ENCODE assay signal across 24 cellular contexts in genomic region chr1:152824964-152825363, GRCh38. TPM values are rescaled to one million over a fixed set of nuclear protein-coding genes. Genes with fewer than 3 reads are reported as not detected.
"Had no signal": no experiment of that assay in that cellular context is flagged by ENCODE, and none has a peak within 500 bp of the region (broad histone marks: within the 10 kb centered on the region; RNA-seq: fewer than 3 reads in every experiment).

No MANE protein-coding gene starts in this region.

- DNase-seq: KBM-7, MV-4-11, NCI-H1048, NCI-H1105, NCI-H1417, NCI-H146, NCI-H1694 treated with DMSO at 0.1 percent for 48 hours, NCI-H1930, NCI-H2081 treated with DMSO at 0.1 percent for 48 hours, NCI-H2171, NCI-H226, NCI-H446, NCI-H510A, NCI-H524 treated with DMSO at 0.1 percent for 48 hours, NCI-H69, NCI-H774, RPMI8226, SHP77, SK-N-SH had no signal

- H3K9me3 ChIP-seq: SK-N-SH had no signal

- H3K9ac ChIP-seq: SK-N-SH had no signal

- H3K4me2 ChIP-seq: SK-N-SH had no signal

- H3K27ac ChIP-seq: HL-60 had no signal

RNA-seq across cellular contexts. Expression of gene LCE1A, which starts 2.3 kb away (rescaled TPM):
- total RNA-seq: LHCN-M2, MCF 10A, SK-MEL-5 had no signal
- polyA plus RNA-seq: IgD-negative memory B cell, SK-N-SH had no signal

RNA-seq across cellular contexts. Expression of gene LCE1B, which starts 13.2 kb away (rescaled TPM):
- total RNA-seq: LHCN-M2, SK-MEL-5 had no signal
- polyA plus RNA-seq: IgD-negative memory B cell, SK-N-SH had no signal

RNA-seq across cellular contexts. Expression of gene LCE6A, which starts 17.7 kb away (rescaled TPM):
- total RNA-seq: LHCN-M2, MCF 10A, SK-MEL-5 had no signal
- polyA plus RNA-seq: IgD-negative memory B cell, SK-N-SH had no signal

RNA-seq across cellular contexts. Expression of gene LCE1C, which starts 18.5 kb away (rescaled TPM):
- total RNA-seq: LHCN-M2, SK-MEL-5 had no signal
- polyA plus RNA-seq: IgD-negative memory B cell, SK-N-SH had no signal

RNA-seq across cellular contexts. Expression of gene LCE1D, which starts 28.4 kb away (rescaled TPM):
- total RNA-seq: LHCN-M2, MCF 10A, SK-MEL-5 had no signal
- polyA plus RNA-seq: IgD-negative memory B cell, SK-N-SH had no signal
